22 cellular contexts compared by ENCODE assay signal in the genomic region with DNA sequence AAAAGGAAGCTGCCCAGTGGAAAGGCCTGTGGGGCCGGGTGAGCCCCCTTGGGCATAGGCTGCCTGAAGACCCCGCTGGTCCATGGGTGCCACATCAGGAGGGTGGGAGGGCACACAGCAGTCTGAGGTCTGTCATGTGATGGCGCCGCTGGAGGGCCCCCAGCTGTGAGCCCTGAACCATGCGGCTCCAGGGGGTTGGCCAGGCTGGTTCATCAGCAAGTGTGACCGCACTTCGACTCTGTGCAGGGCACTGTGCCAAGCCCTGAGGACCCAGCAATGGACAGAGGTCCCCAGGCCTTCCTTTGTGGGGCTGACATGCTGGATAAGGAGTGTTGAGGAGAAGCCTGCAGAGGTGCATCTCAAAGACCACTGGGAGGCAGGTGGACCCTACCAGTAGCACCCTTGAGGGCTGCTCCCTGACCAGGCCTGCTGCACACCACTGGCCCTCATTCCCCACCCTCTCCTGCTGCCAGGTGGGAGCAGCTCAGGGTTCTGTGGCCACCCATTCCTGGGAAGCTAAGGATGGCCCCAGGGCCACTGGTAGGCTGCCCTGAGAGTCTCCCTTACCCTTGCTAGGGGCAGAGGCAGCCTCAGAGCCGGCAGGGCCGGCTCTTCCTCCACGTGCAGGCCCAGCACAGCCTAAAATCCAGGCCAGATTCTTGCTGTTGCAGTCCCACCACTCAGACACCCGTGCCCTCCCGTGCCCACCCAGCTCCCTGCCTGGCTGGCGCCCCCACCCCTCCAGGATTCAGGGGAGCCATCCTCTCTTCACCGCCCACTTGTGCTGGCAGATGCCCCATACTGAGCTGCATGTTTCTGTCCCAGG.
"Had no signal": no experiment of that assay in that cellular context is flagged by ENCODE, and none has a peak within 500 bp of the region (broad histone marks: within the 10 kb centered on the region; RNA-seq: fewer than 3 reads in every experiment).

No MANE protein-coding gene starts in this region.

- H3K27me3 ChIP-seq: esophagus squamous epithelium, sigmoid colon, transverse colon had no signal

- H3K36me3 ChIP-seq: left ventricle myocardium inferior, sigmoid colon, transverse colon, WERI-Rb-1 had no signal

- DNase-seq: activated CD8-positive, alpha-beta memory T cell treated with anti-CD3 and anti-CD28 coated beads for 24 hours; activated gamma-delta T cell treated with Interleukin-2 at 50 U/mL for 16 hours; activated naive CD4-positive, alpha-beta T cell treated with anti-CD3 and anti-CD28 coated beads, Interleukin-2, amount 50 U/mL, for 16 hours; anterior cingulate cortex; effector CD4-positive, alpha-beta T cell; esophagus squamous epithelium; foreskin melanocyte; left ventricle myocardium inferior; mucosa of descending colon; retina; small intestine; stimulated activated CD4-positive, alpha-beta T cell treated with anti-CD3 and anti-CD28 coated beads, Interleukin-4, amount 100 ng/mL, for 4 hours; T-helper 1 cell; transverse colon had no signal

- ATAC-seq: activated CD4-positive, CD25-positive, alpha-beta regulatory T cell treated with anti-CD3 and anti-CD28 coated beads, Interleukin-2, amount 50 U/mL, for 24 hours; mucosa of descending colon; natural killer cell treated with Interleukin-12 subunit alpha and Interleukin-12 subunit beta and Interleukin-15 and Interleukin-18, amount 100 ng/mL, for 72 hours; stimulated activated memory B cell treated with anti-CD40 and anti-IgM and Interleukin-4, amounts not matched to agents 10 μg/mL and 1 μg/mL and 100 μg/mL, for 72 hours had no signal

- H3K27ac ChIP-seq: epithelial cell of prostate, esophagus squamous epithelium, left ventricle myocardium inferior, sigmoid colon, transverse colon, WERI-Rb-1 had no signal

- H3K4me3 ChIP-seq: esophagus squamous epithelium, left ventricle myocardium inferior, mucosa of descending colon, sigmoid colon, transverse colon had no signal

- FAIRE-seq: colon, endometrium, small intestine had no signal

- H3K4me1 ChIP-seq: left ventricle myocardium inferior, sigmoid colon, transverse colon had no signal

- H3K9me3 ChIP-seq: esophagus squamous epithelium, left ventricle myocardium inferior, mucosa of descending colon, sigmoid colon, transverse colon had no signal
